In genomic region chr11:123748349-123748748, GRCh38 we compare ENCODE assay signal across 4 cellular contexts. TPM values are rescaled to one million over a fixed set of nuclear protein-coding genes. Genes with fewer than 3 reads are reported as not detected.
"Had no signal": no experiment of that assay in that cellular context is flagged by ENCODE, and none has a peak within 500 bp of the region (broad histone marks: within the 10 kb centered on the region; RNA-seq: fewer than 3 reads in every experiment).

No MANE protein-coding gene starts in this region.

RNA-seq across cellular contexts. Expression of gene OR6X1, which starts 6.0 kb away (rescaled TPM):
- total RNA-seq: LHCN-M2, M059J, MCF 10A, NCI-H460 had no signal

RNA-seq across cellular contexts. Expression of gene OR6M1, which starts 57.8 kb away (rescaled TPM):
- total RNA-seq: LHCN-M2, M059J, MCF 10A, NCI-H460 had no signal
